ENCODE assay signal across 10 cellular contexts in genomic region chr9:126723807-126724172, GRCh38.
DNase-seq lines count a peak whose midpoint lies in the region; ATAC-seq and TF ChIP-seq lines count a peak whose summit lies in the region.
"Had no signal": no experiment of that assay in that cellular context is flagged by ENCODE, and none has a peak within 500 bp of the region (broad histone marks: within the 10 kb centered on the region; RNA-seq: fewer than 3 reads in every experiment).

No MANE protein-coding gene starts in this region.

- H3K27ac Mint-ChIP-seq in activated naive CD4-positive, alpha-beta T cell treated with anti-CD3 and anti-CD28 coated beads for 36 hours: peak overlapping the region; percentile 91
- H3K27ac Mint-ChIP-seq in T-helper 17 cell: peak overlapping the region; percentile 82

- peak overlapping the region; percentile 84 for H3K4me3 Mint-ChIP-seq in activated naive CD4-positive, alpha-beta T cell treated with anti-CD3 and anti-CD28 coated beads for 36 hours
- peak overlapping the region; percentile 90 for H3K4me3 Mint-ChIP-seq in T-helper 17 cell

- H3K9me3 Mint-ChIP-seq in activated naive CD4-positive, alpha-beta T cell treated with anti-CD3 and anti-CD28 coated beads for 36 hours: no peaks in the 10 kb centered on the region

- H3K27ac ChIP-seq in thoracic aorta: no peak overlapping the region
- H3K27ac ChIP-seq: epithelial cell of prostate had no signal

- H3K36me3 Mint-ChIP-seq in activated naive CD4-positive, alpha-beta T cell treated with anti-CD3 and anti-CD28 coated beads for 36 hours (ENCODE audit: low read depth): no peaks in the 10 kb centered on the region
- H3K36me3 Mint-ChIP-seq in T-helper 17 cell (ENCODE audit: low read depth): no peaks in the 10 kb centered on the region

- intact Hi-C loops in activated naive CD4-positive, alpha-beta T cell treated with anti-CD3 and anti-CD28 coated beads for 36 hours (cut with micrococcal nuclease): loop anchor here (1.0 to 5.0 kb wide), 3 partner anchors 25 to 664 kb away; no protein-coding TSS in a partner anchor

- CTCF ChIA-PET in activated naive CD4-positive, alpha-beta T cell treated with anti-CD3 and anti-CD28 coated beads for 36 hours (lab: Charles Lee): interaction anchor here (1.1 to 1.6 kb wide), 2 partner anchors 17 to 21 kb away, joined by 3 read pairs; no protein-coding TSS in a partner anchor

- H3K36me3 ChIP-seq in thoracic aorta: no peaks in the 10 kb centered on the region

- no peaks in the 10 kb centered on the region for H3K27me3 Mint-ChIP-seq in activated naive CD4-positive, alpha-beta T cell treated with anti-CD3 and anti-CD28 coated beads for 36 hours (ENCODE audit: low read depth)
- H3K27me3 Mint-ChIP-seq in T-helper 17 cell: no peaks in the 10 kb centered on the region

- peaks cover 0 to 16% of the 10 kb centered on the region in 2 donors for H3K4me1 ChIP-seq in thoracic aorta (ENCODE audit: control insufficient read depth in 1 of 2, low read depth in 2 of 2)

- peaks cover 32% of the 10 kb centered on the region for H3K4me1 Mint-ChIP-seq in activated naive CD4-positive, alpha-beta T cell treated with anti-CD3 and anti-CD28 coated beads for 36 hours (ENCODE audit: low read depth)
- peaks cover 33% of the 10 kb centered on the region for H3K4me1 Mint-ChIP-seq in T-helper 17 cell

- no peak for ATAC-seq in T-helper 17 cell
- no peak for ATAC-seq in thoracic aorta (ENCODE audit: insufficient number of reproducible peaks, low FRiP score, low read depth)

- TF ChIP-seq CTCF in thoracic aorta (IDR thresholded peaks at IDR 0.05): no peak

- no peaks in the 10 kb centered on the region for H3K9me3 ChIP-seq in T-helper 17 cell (ENCODE audit: control insufficient read depth, low read length, poor library complexity, severe bottlenecking)
- H3K9me3 ChIP-seq in thoracic aorta: no peaks in the 10 kb centered on the region

- DNase-seq in activated naive CD4-positive, alpha-beta T cell treated with anti-CD3 and anti-CD28 coated beads for 36 hours: no peak
- no peak for DNase-seq in activated naive CD4-positive, alpha-beta T cell (lab: John Stamatoyannopoulos, UW)
- no peak for DNase-seq in T-helper 17 cell
- DNase-seq in iPS DF 19.7 (ENCODE audit: low read depth, low spot score): peak; percentile 56
- DNase-seq in thoracic aorta (ENCODE audit: low spot score): no peak
- DNase-seq in NCI-H446 treated with DMSO at 0.1 percent for 48 hours (lab: John Stamatoyannopoulos, UW): no peak
- no peak for DNase-seq in hippocampal formation (lab: John Stamatoyannopoulos, UW)
- DNase-seq in activated CD4-positive, CD25-positive, alpha-beta regulatory T cell treated with anti-CD3 and anti-CD28 coated beads, Interleukin-2, amount 50 U/mL, for 72 hours: no peak
- DNase-seq: DMS79 treated with DMSO at 0.1 percent for 48 hours had no signal

- H3K4me3 ChIP-seq in thoracic aorta: peak overlapping the region; percentile 76

- H3K27me3 ChIP-seq in thoracic aorta (replicated peaks; ENCODE audit: insufficient read depth): no peaks in the 10 kb centered on the region
